9 cellular contexts compared by ENCODE assay signal in genomic region chr3:37546876-37547275, GRCh38.
DNase-seq lines count a peak whose midpoint lies in the region; ATAC-seq, FAIRE-seq and TF ChIP-seq lines count a peak whose summit lies in the region.
"Had no signal": no experiment of that assay in that cellular context is flagged by ENCODE, and none has a peak within 500 bp of the region (broad histone marks: within the 10 kb centered on the region; RNA-seq: fewer than 3 reads in every experiment).

No MANE protein-coding gene starts in this region.

- H3K27ac ChIP-seq in RWPE2 (ENCODE audit: poor library complexity, severe bottlenecking): no peak overlapping the region

- intact Hi-C loops in left cardiac atrium (cut with DNase I): no loop called here

- no peak overlapping the region for H3K27ac Mint-ChIP-seq in immature natural killer cell

- no peaks in the 10 kb centered on the region for H3K4me1 Mint-ChIP-seq in immature natural killer cell

- no peak overlapping the region for H3K4me3 ChIP-seq in RWPE2 (ENCODE audit: severe bottlenecking)

- H3K27me3 ChIP-seq in RWPE2 (ENCODE audit: insufficient read depth, poor library complexity, severe bottlenecking): no peaks in the 10 kb centered on the region

- ATAC-seq in RWPE2 (ENCODE audit: low read depth) (peak; percentile 46; the same call in 1 of the 3 replicates), left cardiac atrium (peak; percentile 81 to 89), HG03196 (IDR thresholded peaks at IDR 0.05; ENCODE audit: unreplicated experiment) (no peak)

- no peaks in the 10 kb centered on the region for H3K9me3 Mint-ChIP-seq in immature natural killer cell

- no peak for TF ChIP-seq CTCF in RWPE2 (IDR thresholded peaks at IDR 0.05; ENCODE audit: poor library complexity, severe bottlenecking)

- peak; percentile 72 for DNase-seq in AG08396 (ENCODE audit: low spot score)
- DNase-seq in GM19238 (ENCODE audit: insufficient read length, low spot score): peak; percentile 10
- no peak for DNase-seq in RWPE2 (ENCODE audit: low spot score)
- DNase-seq in left cardiac atrium: no peak
- DNase-seq in GF-D8 (lab: John Stamatoyannopoulos, UW): no peak
- DNase-seq in GM12892 (ENCODE audit: insufficient read length): no peak
- no peak for DNase-seq in immature natural killer cell

- no peak overlapping the region for H3K4me3 Mint-ChIP-seq in immature natural killer cell

- no peak for FAIRE-seq in GM12892 (lab: Jason Lieb, UNC)
- FAIRE-seq: GM18507 had no signal

- H3K36me3 ChIP-seq in RWPE2 (ENCODE audit: low read depth): no peaks in the 10 kb centered on the region

- no peak for TF ChIP-seq POLR2A in GM12892 (IDR thresholded peaks at IDR 0.05; ENCODE audit: low read depth, low read length)

- no peaks in the 10 kb centered on the region for H3K9me3 ChIP-seq in RWPE2 (ENCODE audit: severe bottlenecking)

- H3K36me3 Mint-ChIP-seq in immature natural killer cell: no peaks in the 10 kb centered on the region

- H3K4me1 ChIP-seq in RWPE2 (ENCODE audit: insufficient read depth, poor library complexity, severe bottlenecking): no peaks in the 10 kb centered on the region

- peaks cover 0 to 6% (median 6%) of the 10 kb centered on the region in 3 donors for H3K27me3 Mint-ChIP-seq in immature natural killer cell (ENCODE audit: low read depth in 3 of 3)

Comparison
In these comparisons a context has a peak if more than half of its experiments do, and no peak if none do; other contexts are left out.
1. DNase-seq: peak in AG08396 (single experiment) and GM19238 (single experiment); none in RWPE2 (single experiment), left cardiac atrium (single experiment), GF-D8 (single experiment), GM12892 (single experiment) and immature natural killer cell (0 of 3).